ENCODE assay signal across 8 cellular contexts in genomic region chr3:46812237-46812791, GRCh38. TPM values are rescaled to one million over a fixed set of nuclear protein-coding genes. Genes with fewer than 3 reads are reported as not detected.
DNase-seq lines count a peak whose midpoint lies in the region; ATAC-seq and TF ChIP-seq lines count a peak whose summit lies in the region.

No MANE protein-coding gene starts in this region.

- H3K27ac ChIP-seq in skin epidermis = no peak overlapping the region

- peaks cover 9% of the 10 kb centered on the region for H3K27me3 Mint-ChIP-seq in activated naive CD8-positive, alpha-beta T cell treated with anti-CD3 and anti-CD28 coated beads, Interleukin-2, amount 10 ng/mL, durations not matched to agents 7 days and 5 days

- TF ChIP-seq CTCF in GM13977 (IDR thresholded peaks at IDR 0.05; ENCODE audit: extremely low read depth, insufficient read depth, missing control alignments) = no peak

- peak; percentile 52 for DNase-seq in GM13977 (ENCODE audit: low spot score)
- peak; percentile 9 for DNase-seq in SK-MEL-5 (ENCODE audit: low read depth, low spot score)
- peak; percentile 77 for DNase-seq in activated naive CD8-positive, alpha-beta T cell treated with anti-CD3 and anti-CD28 coated beads, Interleukin-2, amount 10 ng/mL, durations not matched to agents 7 days and 5 days
- DNase-seq in hepatic stellate cell (ENCODE audit: low spot score) = peak; percentile 32
- DNase-seq in medulla oblongata (ENCODE audit: extremely low spot score) = no peak

- in situ Hi-C loops in GM13977 (cut with MboI; ENCODE audit: low pct_unique_long_range_greater_than_20kb, low sequenced_read_pairs, unreplicated experiment) = no loop called here
- in situ Hi-C loops in SK-MEL-5 (cut with HindIII; ENCODE audit: low pct_unique_long_range_greater_than_20kb, low sequenced_read_pairs) = no loop called here

- no peak overlapping the region for H3K27ac Mint-ChIP-seq in activated naive CD8-positive, alpha-beta T cell treated with anti-CD3 and anti-CD28 coated beads, Interleukin-2, amount 10 ng/mL, durations not matched to agents 7 days and 5 days

- peak; percentile 83 for ATAC-seq in activated naive CD8-positive, alpha-beta T cell treated with anti-CD3 and anti-CD28 coated beads, Interleukin-2, amount 10 ng/mL, durations not matched to agents 7 days and 5 days (ENCODE audit: low read depth)
- ATAC-seq in GM19023 (IDR thresholded peaks at IDR 0.05; ENCODE audit: unreplicated experiment) (no peak), HG02623 (IDR thresholded peaks at IDR 0.05; ENCODE audit: unreplicated experiment) (no peak)

- peaks cover 18% of the 10 kb centered on the region for H3K4me1 Mint-ChIP-seq in activated naive CD8-positive, alpha-beta T cell treated with anti-CD3 and anti-CD28 coated beads, Interleukin-2, amount 10 ng/mL, durations not matched to agents 7 days and 5 days

- POLR2A ChIA-PET in activated naive CD8-positive, alpha-beta T cell treated with anti-CD3 and anti-CD28 coated beads, Interleukin-2, amount 10 ng/mL, durations not matched to agents 7 days and 5 days (lab: Charles Lee) = no interaction called here

- peak overlapping the region; percentile 73 for H3K4me3 Mint-ChIP-seq in activated naive CD8-positive, alpha-beta T cell treated with anti-CD3 and anti-CD28 coated beads, Interleukin-2, amount 10 ng/mL, durations not matched to agents 7 days and 5 days

- peak overlapping the region; percentile 12 to 38 (median 17) for H3K4me3 ChIP-seq in skin epidermis

- H3K9me3 Mint-ChIP-seq in activated naive CD8-positive, alpha-beta T cell treated with anti-CD3 and anti-CD28 coated beads, Interleukin-2, amount 10 ng/mL, durations not matched to agents 7 days and 5 days = peaks cover 2% of the 10 kb centered on the region

- no peaks in the 10 kb centered on the region for H3K36me3 Mint-ChIP-seq in activated naive CD8-positive, alpha-beta T cell treated with anti-CD3 and anti-CD28 coated beads, Interleukin-2, amount 10 ng/mL, durations not matched to agents 7 days and 5 days

RNA-seq across cellular contexts. Expression of gene MYL3, which starts 50.9 kb away (rescaled TPM):
- total RNA-seq in SK-MEL-5 (2014; rRNA removed; shearing (Covaris generic)) = not detected in 2 replicates
- polyA plus RNA-seq in SK-MEL-5 (2015; cell fraction: cytosol; rRNA removed) = not detected in 2 replicates
- not detected in 2 replicates for polyA plus RNA-seq in SK-MEL-5 (2015; cell fraction: nucleus; rRNA removed)
- not detected for total RNA-seq in activated naive CD8-positive, alpha-beta T cell treated with anti-CD3 and anti-CD28 coated beads, Interleukin-2, amount 10 ng/mL, durations not matched to agents 7 days and 5 days
